2 cellular contexts compared by ENCODE assay signal in the genomic region with DNA sequence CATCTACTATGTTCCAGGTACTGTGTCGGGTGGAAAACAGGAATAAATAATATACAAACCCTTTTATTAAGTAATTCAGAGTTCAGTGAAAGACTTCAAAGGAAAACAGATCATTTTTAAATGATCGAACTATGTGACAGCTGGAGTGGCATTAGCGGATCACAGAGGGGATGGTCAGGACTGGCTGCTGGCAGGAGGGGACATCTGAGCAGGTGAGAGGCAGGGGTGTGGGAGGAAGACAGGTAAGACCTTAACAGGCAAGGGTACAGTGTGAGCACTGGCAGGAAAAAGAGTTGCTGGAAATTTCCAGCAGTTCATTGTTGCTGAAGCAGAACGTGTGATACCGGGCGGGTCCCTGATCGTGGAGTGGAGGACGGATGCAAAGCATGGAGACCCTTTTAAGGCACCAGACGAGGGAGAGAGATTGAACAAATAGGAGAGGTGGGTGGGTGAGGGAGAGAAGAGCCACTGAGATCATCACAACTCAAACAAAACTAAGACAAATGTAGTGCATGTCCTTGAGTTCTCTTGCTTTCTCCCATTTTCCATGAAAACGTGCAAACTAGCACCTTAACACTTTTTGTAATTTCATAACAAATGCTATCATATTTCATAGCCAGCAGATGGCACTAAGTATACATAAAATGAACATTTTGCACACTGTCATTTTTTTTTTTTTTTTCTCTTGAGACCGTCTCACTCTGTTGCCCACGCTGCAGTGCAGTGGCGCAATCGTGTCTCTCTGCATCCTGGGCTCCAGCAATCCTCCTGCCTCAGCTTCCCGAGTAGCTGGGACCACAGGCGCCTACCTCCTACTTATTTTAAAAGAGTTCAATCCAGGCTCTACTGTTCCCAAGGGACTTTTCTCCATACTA.
TF ChIP-seq lines count a peak whose summit lies in the region.

No MANE protein-coding gene starts in this region.

TF ChIP-seq in H1, 55 proteins besides CTCF, POLR2A, EP300 and RAD21:
- TF ChIP-seq CEBPB (IDR thresholded peaks at IDR 0.05; ENCODE audit: low read depth, low read length), result peak; percentile 47; the same call in 1 of the 2 replicates
TF ChIP-seq in H1: peak in this region for 1; not testable (repeated sequence) for 54.

TF ChIP-seq in HepG2, 621 proteins besides CTCF, POLR2A, EP300 and RAD21:
- peak; percentile 43; the same call in 1 of the 2 replicates for TF ChIP-seq STAG1 (CRISPR knock-in tag; IDR thresholded peaks at IDR 0.05)
- TF ChIP-seq, protein P1, sequence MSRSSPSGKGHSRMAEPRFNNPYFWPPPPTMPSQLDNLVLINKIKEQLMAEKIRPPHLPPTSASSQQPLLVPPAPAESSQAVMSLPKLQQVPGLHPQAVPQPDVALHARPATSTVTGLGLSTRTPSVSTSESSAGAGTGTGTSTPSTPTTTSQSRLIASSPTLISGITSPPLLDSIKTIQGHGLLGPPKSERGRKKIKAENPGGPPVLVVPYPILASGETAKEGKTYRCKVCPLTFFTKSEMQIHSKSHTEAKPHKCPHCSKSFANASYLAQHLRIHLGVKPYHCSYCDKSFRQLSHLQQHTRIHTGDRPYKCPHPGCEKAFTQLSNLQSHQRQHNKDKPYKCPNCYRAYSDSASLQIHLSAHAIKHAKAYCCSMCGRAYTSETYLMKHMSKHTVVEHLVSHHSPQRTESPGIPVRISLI (CRISPR knock-in tag; IDR thresholded peaks at IDR 0.05; ENCODE audit: borderline replicate concordance), result peak; percentile 53; the same call in 1 of the 2 replicates
